Comparison of ENCODE assay signal across 8 cellular contexts in the genomic region with DNA sequence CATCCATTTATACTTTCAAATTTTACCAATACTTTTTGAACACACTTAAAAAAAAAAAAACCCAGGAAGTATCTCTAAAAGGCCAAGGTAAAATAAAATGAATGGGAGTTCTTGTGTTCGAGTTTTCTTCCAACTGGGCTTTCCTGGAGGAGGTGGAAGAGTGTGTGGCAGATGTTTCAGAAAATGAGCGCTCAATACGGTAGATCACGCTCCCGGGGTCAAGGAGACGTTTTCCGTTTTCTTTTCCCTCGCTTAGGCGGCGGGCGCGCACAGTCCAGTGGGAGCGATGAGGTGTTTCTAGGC. TPM values are rescaled to one million over a fixed set of nuclear protein-coding genes. Genes with fewer than 3 reads are reported as not detected.
DNase-seq lines count a peak whose midpoint lies in the region; ATAC-seq and TF ChIP-seq lines count a peak whose summit lies in the region.

No MANE protein-coding gene starts in this region.

- H3K4me2 ChIP-seq in mesenchymal stem cell (ENCODE audit: low read length, poor library complexity, severe bottlenecking): peak overlapping the region; percentile 79

- TF ChIP-seq CTCF in astrocyte of the cerebellum (IDR thresholded peaks at IDR 0.05; ENCODE audit: low read depth, low read length, missing control alignments) (no peak), type B pancreatic cell (conservative IDR thresholded peaks at IDR 0.05) (no peak)

- H2BK12ac ChIP-seq in mesenchymal stem cell (ENCODE audit: low read length in 2 of 2): peak overlapping the region in 1 of 2 experiments; percentile 83

- no peak overlapping the region for H2BK120ac ChIP-seq in mesenchymal stem cell (ENCODE audit: low read depth, low read length)

- H3K79me1 ChIP-seq in mesenchymal stem cell (replicated peaks; ENCODE audit: low read length, poor library complexity, severe bottlenecking): no peaks in the 10 kb centered on the region

- no peak for DNase-seq in activated naive CD4-positive, alpha-beta T cell treated with Interleukin-2 at 50 U/mL for 16 hours
- no peak for DNase-seq in astrocyte of the cerebellum (ENCODE audit: low read depth)
- DNase-seq in mesenchymal stem cell: no peak
- DNase-seq in type B pancreatic cell (ENCODE audit: extremely low spot score, unreplicated experiment): no peak
- no peak for DNase-seq in NK-92 (lab: John Stamatoyannopoulos, UW; ENCODE audit: unreplicated experiment)
- no peak for DNase-seq in iPS-NIHi7 (ENCODE audit: extremely low spot score)

- peak overlapping the region in 1 of 2 experiments; percentile 22 for H3K18ac ChIP-seq in mesenchymal stem cell (ENCODE audit: low read depth in 1 of 2, low read length in 2 of 2)

- H3K27me3 Mint-ChIP-seq in activated naive CD4-positive, alpha-beta T cell treated with anti-CD3 and anti-CD28 coated beads, Interleukin-2, amount 50 U/mL, for 24 hours: no peaks in the 10 kb centered on the region
- H3K27me3 Mint-ChIP-seq in type B pancreatic cell: no peaks in the 10 kb centered on the region

- H2BK15ac ChIP-seq in mesenchymal stem cell (ENCODE audit: low read depth, poor library complexity, severe bottlenecking): peak overlapping the region; percentile 80

- peak overlapping the region; percentile 82 for H3K27ac ChIP-seq in mesenchymal stem cell (ENCODE audit: low read length, poor library complexity, severe bottlenecking)

- H3K4me1 ChIP-seq in mesenchymal stem cell (ENCODE audit: control insufficient read depth, insufficient read depth, low read depth, low read length): peaks cover 3% of the 10 kb centered on the region

- H3K14ac ChIP-seq in mesenchymal stem cell (ENCODE audit: low read length in 2 of 2): no peak overlapping the region

- WGBS in mesenchymal stem cell: 3% methylated on average over 13 of the region's 13 CpGs

- peak overlapping the region; percentile 89 for H3K27ac Mint-ChIP-seq in activated naive CD4-positive, alpha-beta T cell treated with anti-CD3 and anti-CD28 coated beads, Interleukin-2, amount 50 U/mL, for 24 hours
- peak overlapping the region; percentile 80 for H3K27ac Mint-ChIP-seq in type B pancreatic cell

- no peak overlapping the region for H3K23ac ChIP-seq in mesenchymal stem cell (ENCODE audit: low read length in 2 of 2)

- H3K4ac ChIP-seq in mesenchymal stem cell (ENCODE audit: low read depth in 1 of 2, low read length in 2 of 2): peak overlapping the region in 1 of 2 experiments; percentile 73

- peak overlapping the region; percentile 17 for H3K4me3 ChIP-seq in astrocyte of the cerebellum (ENCODE audit: low read depth, low read length)
- peak overlapping the region in 1 of 2 experiments; percentile 72 for H3K4me3 ChIP-seq in mesenchymal stem cell (ENCODE audit: insufficient read depth in 1 of 2, low read depth in 1 of 2, low read length in 2 of 2)

- H3K27me3 ChIP-seq in mesenchymal stem cell (ENCODE audit: control insufficient read depth in 1 of 2, insufficient read depth in 1 of 2, low read length in 2 of 2): no peaks in the 10 kb centered on the region

- peaks cover 0 to 12% of the 10 kb centered on the region in 2 experiments for H3K36me3 ChIP-seq in mesenchymal stem cell (ENCODE audit: control insufficient read depth in 1 of 2, insufficient read depth in 2 of 2, low read depth in 1 of 2, low read length in 2 of 2)

- peak overlapping the region; percentile 97 for H4K8ac ChIP-seq in mesenchymal stem cell (ENCODE audit: low read length)

- peak overlapping the region; percentile 85 for H3K9ac ChIP-seq in mesenchymal stem cell (ENCODE audit: low read length)

- no peak overlapping the region for H2AK5ac ChIP-seq in mesenchymal stem cell (ENCODE audit: low read length, severe bottlenecking)

- H3K9me3 ChIP-seq in mesenchymal stem cell (ENCODE audit: control insufficient read depth, low read length): no peaks in the 10 kb centered on the region

- H3K4me3 Mint-ChIP-seq in activated naive CD4-positive, alpha-beta T cell treated with anti-CD3 and anti-CD28 coated beads, Interleukin-2, amount 50 U/mL, for 24 hours: peak overlapping the region; percentile 64
- H3K4me3 Mint-ChIP-seq in type B pancreatic cell: peak overlapping the region; percentile 82

- ATAC-seq in HG03432 (IDR thresholded peaks at IDR 0.05; ENCODE audit: unreplicated experiment): no peak

- peak overlapping the region; percentile 39 for H2BK5ac ChIP-seq in mesenchymal stem cell (ENCODE audit: low read depth, low read length, poor library complexity, severe bottlenecking)

- H3K36me3 Mint-ChIP-seq in activated naive CD4-positive, alpha-beta T cell treated with anti-CD3 and anti-CD28 coated beads, Interleukin-2, amount 50 U/mL, for 24 hours: no peaks in the 10 kb centered on the region
- H3K36me3 Mint-ChIP-seq in type B pancreatic cell: no peaks in the 10 kb centered on the region

- in situ Hi-C loops in astrocyte of the cerebellum (cut with HindIII; ENCODE audit: low sequenced_read_pairs): no loop called here

- no peaks in the 10 kb centered on the region for H3K9me3 Mint-ChIP-seq in activated naive CD4-positive, alpha-beta T cell treated with anti-CD3 and anti-CD28 coated beads, Interleukin-2, amount 50 U/mL, for 24 hours
- H3K9me3 Mint-ChIP-seq in type B pancreatic cell: no peaks in the 10 kb centered on the region

- H4K91ac ChIP-seq in mesenchymal stem cell (ENCODE audit: low read length): no peak overlapping the region

- no peak overlapping the region for H2AFZ ChIP-seq in mesenchymal stem cell (ENCODE audit: low read depth, low read length)

- peaks cover 18% of the 10 kb centered on the region for H3K4me1 Mint-ChIP-seq in activated naive CD4-positive, alpha-beta T cell treated with anti-CD3 and anti-CD28 coated beads, Interleukin-2, amount 50 U/mL, for 24 hours
- peaks cover 23% of the 10 kb centered on the region for H3K4me1 Mint-ChIP-seq in type B pancreatic cell (ENCODE audit: unreplicated experiment)

RNA-seq across cellular contexts. Expression of a gene that starts 0.5 kb away (rescaled TPM):
- 36.8 TPM for polyA plus RNA-seq in mesenchymal stem cell (2013, experiment 1 of 2)
- polyA plus RNA-seq in mesenchymal stem cell (2013, experiment 2 of 2): 36.0 TPM
- total RNA-seq in type B pancreatic cell (ENCODE audit: low replicate concordance): 55.1 and 58.7 TPM in 2 replicates

RNA-seq across cellular contexts. Expression of a gene that starts 35.2 kb away (rescaled TPM):
- 0.08 TPM for polyA plus RNA-seq in mesenchymal stem cell (2013, experiment 1 of 2)
- polyA plus RNA-seq in mesenchymal stem cell (2013, experiment 2 of 2): not detected
- 0.92 and 2.9 TPM in 2 replicates for total RNA-seq in type B pancreatic cell (ENCODE audit: low replicate concordance)
